In the genomic region with DNA sequence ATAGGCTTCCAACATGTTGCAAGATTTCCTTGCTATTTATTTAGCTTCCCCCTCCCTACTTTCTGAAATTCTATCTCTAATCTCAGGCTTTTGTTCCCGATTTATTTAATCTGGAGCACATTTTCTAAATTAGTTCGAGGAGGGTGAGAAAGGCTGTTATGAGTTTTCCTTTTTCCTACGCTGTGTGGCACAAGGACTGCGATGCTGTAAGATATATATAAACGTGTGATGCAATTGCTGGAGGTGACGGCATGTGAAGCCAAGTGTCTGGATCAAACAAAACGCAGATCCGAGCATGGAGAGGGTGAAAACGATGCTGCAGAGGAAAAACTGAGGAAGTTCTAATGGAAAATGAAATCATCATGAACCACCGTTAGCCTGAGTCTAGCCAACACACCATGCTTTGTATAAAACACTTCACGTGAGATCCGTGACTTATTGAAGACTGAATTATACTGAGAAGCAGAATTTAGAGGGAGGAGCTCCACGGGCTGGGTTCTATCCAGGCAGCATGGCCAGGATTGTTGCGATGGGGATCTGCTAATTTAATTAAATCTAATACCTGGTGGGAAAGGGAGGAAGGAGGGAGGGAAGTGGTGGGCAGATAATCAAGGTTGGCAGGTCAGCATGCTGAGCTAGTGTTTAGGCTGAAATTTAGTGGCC, we compare ENCODE assay signal across 15 cellular contexts. TPM values are rescaled to one million over a fixed set of nuclear protein-coding genes. Genes with fewer than 3 reads are reported as not detected.
DNase-seq lines count a peak whose midpoint lies in the region; ATAC-seq, FAIRE-seq and TF ChIP-seq lines count a peak whose summit lies in the region.
"Had no signal": no experiment of that assay in that cellular context is flagged by ENCODE, and none has a peak within 500 bp of the region (broad histone marks: within the 10 kb centered on the region; RNA-seq: fewer than 3 reads in every experiment).

No MANE protein-coding gene starts in this region.

- H3K27ac ChIP-seq in right atrium auricular region (peak overlapping the region; percentile 87 to 90), pancreas (peak overlapping the region; percentile 54 to 85 (median 79)), vagina (peak overlapping the region; percentile 87)
- H3K27ac ChIP-seq: PC-9 had no signal

- no peak for TF ChIP-seq POLR2A in vagina (IDR thresholded peaks at IDR 0.05)

- TF ChIP-seq CTCF in right atrium auricular region (IDR thresholded peaks at IDR 0.05) (no peak), pancreas (IDR thresholded peaks at IDR 0.05) (no peak), vagina (IDR thresholded peaks at IDR 0.05) (no peak)

- DNase-seq in right atrium auricular region (ENCODE audit: low spot score) = no peak
- DNase-seq in Right ventricle myocardium superior = no peak
- peak; percentile 28 for DNase-seq in fibroblast of the conjunctiva (ENCODE audit: low read depth)
- no peak for DNase-seq in pancreas
- no peak for DNase-seq in vagina (ENCODE audit: extremely low spot score in 2 of 2)
- no peak for DNase-seq in activated CD4-positive, CD25-positive, alpha-beta regulatory T cell treated with anti-CD3 and anti-CD28 coated beads, Interleukin-2, amount 50 U/mL, for 72 hours
- DNase-seq: activated naive CD8-positive, alpha-beta T cell treated with anti-CD3 and anti-CD28 coated beads, Interleukin-2, amount 50 U/mL, for 24 hours; H9; PC-9; stimulated activated CD4-positive, alpha-beta T cell treated with anti-CD3 and anti-CD28 coated beads, Interleukin-4, amount 100 ng/mL, for 4 hours; T1000 had no signal

- H3K4me3 ChIP-seq in right atrium auricular region (no peak overlapping the region), pancreas (no peak overlapping the region), vagina (no peak overlapping the region)
- H3K4me3 ChIP-seq: K562, PC-9 had no signal

- H3K9me3 ChIP-seq in right atrium auricular region = no peaks in the 10 kb centered on the region
- no peaks in the 10 kb centered on the region for H3K9me3 ChIP-seq in pancreas
- H3K9me3 ChIP-seq in vagina = no peaks in the 10 kb centered on the region

- H3K4me1 ChIP-seq in right atrium auricular region (peaks cover 4 to 58% of the 10 kb centered on the region in 2 donors), pancreas (peaks cover 47 to 68% (median 48%) of the 10 kb centered on the region in 3 donors), vagina (peaks cover 66% of the 10 kb centered on the region)

- intact Hi-C loops in Right ventricle myocardium superior (cut with DNase I) (loop anchor here (10.0 kb wide), 1 partner anchor 236 kb away; no protein-coding TSS in a partner anchor), pancreas (cut with DNase I) (loop anchor here in 1 of 3 donors (5.0 kb wide), 1 partner anchor 178 kb away; no protein-coding TSS in a partner anchor), vagina (cut with DNase I) (no loop called here)

- no peak for FAIRE-seq in pancreas (lab: Jason Lieb, UNC)
- FAIRE-seq: GM19239, K562 had no signal

- 16 to 24% methylated on average over 14 of the region's 14 CpGs for WGBS in pancreas, 2 donors

- ATAC-seq in Right ventricle myocardium superior (ENCODE audit: poor library complexity) = no peak
- ATAC-seq in pancreas = no peak
- ATAC-seq in GM21529 (IDR thresholded peaks at IDR 0.05; ENCODE audit: unreplicated experiment) = no peak
- ATAC-seq in GM18870 (IDR thresholded peaks at IDR 0.05; ENCODE audit: unreplicated experiment) = no peak
- ATAC-seq: activated naive CD8-positive, alpha-beta T cell treated with anti-CD3 and anti-CD28 coated beads, Interleukin-2, amount 50 U/mL, for 24 hours had no signal

- H3K27me3 ChIP-seq in right atrium auricular region (no peaks in the 10 kb centered on the region), pancreas (no peaks in the 10 kb centered on the region), vagina (no peaks in the 10 kb centered on the region)

- no peaks in the 10 kb centered on the region for H3K36me3 ChIP-seq in right atrium auricular region
- no peaks in the 10 kb centered on the region for H3K36me3 ChIP-seq in pancreas
- no peaks in the 10 kb centered on the region for H3K36me3 ChIP-seq in vagina

RNA-seq across cellular contexts. Expression of gene PKNOX2, which starts 4.5 kb away (rescaled TPM):
- total RNA-seq in right atrium auricular region (1 to 10 TPM; 5.5 to 6.9 TPM), Right ventricle myocardium superior (5.8 TPM), pancreas (1 to 10 TPM; 4.3 to 8.1 (median 5.9) TPM), vagina (3.4 TPM)
- 1 to 10 TPM; 3.4 to 6.4 TPM for polyA plus RNA-seq in pancreas
- total RNA-seq: K562, PC-9 had no signal
- polyA plus RNA-seq: K562 had no signal

RNA-seq across cellular contexts. Expression of gene TMEM218, which starts 57.6 kb away (rescaled TPM):
- total RNA-seq in right atrium auricular region (10 to 100 TPM in 1 of 2 donors, 1 to 10 TPM in 1; 8.3 to 15.3 TPM), Right ventricle myocardium superior (6.7 TPM), pancreas (10 to 100 TPM in 2 of 6 donors, 1 to 10 TPM in 4; 5.6 to 13.2 (median 9.9) TPM), vagina (12.8 TPM)
- 10 to 100 TPM; 11.4 to 27.1 TPM for polyA plus RNA-seq in pancreas
